ENCODE assay signal across 8 cellular contexts in genomic region chr4:82989567-82990429, GRCh38. TPM values are rescaled to one million over a fixed set of nuclear protein-coding genes. Genes with fewer than 3 reads are reported as not detected.
DNase-seq lines count a peak whose midpoint lies in the region; ATAC-seq and TF ChIP-seq lines count a peak whose summit lies in the region.

No MANE protein-coding gene starts in this region.

- peak overlapping the region; percentile 92 for H2BK120ac ChIP-seq in IMR-90 (ENCODE audit: low read depth, low read length)

- H3K9me1 ChIP-seq in IMR-90 (ENCODE audit: insufficient read depth, low read length) = peaks cover 7% of the 10 kb centered on the region

- dilution Hi-C loops in IMR-90 (cut with HindIII; ENCODE audit: low sequenced_read_pairs, unreplicated experiment) = no loop called here

- H3K23ac ChIP-seq in IMR-90 (ENCODE audit: low read depth, low read length) = peak overlapping the region; percentile 95

- H2BK15ac ChIP-seq in IMR-90 (ENCODE audit: low read depth, low read length) = peak overlapping the region; percentile 89; the same call in 2 of the 3 replicates

- peak overlapping the region; percentile 89 for H2BK20ac ChIP-seq in IMR-90 (ENCODE audit: low read depth, low read length)

- H3K14ac ChIP-seq in IMR-90 (replicated peaks; ENCODE audit: low read depth, low read length) = peak overlapping the region; percentile 92

- 0 out of 2 replicates have a peak overlapping the region, but pooled peaks have one; percentile 35 for H3K56ac ChIP-seq in IMR-90 (ENCODE audit: extremely low read depth, insufficient read depth, low read length)

- no peaks in the 10 kb centered on the region for H4K20me1 ChIP-seq in IMR-90 (ENCODE audit: insufficient read depth, low read length)

- H2BK5ac ChIP-seq in IMR-90 (ENCODE audit: low read depth, low read length, poor library complexity, severe bottlenecking) = peak overlapping the region; percentile 67

- peak overlapping the region; percentile 86 for H4K91ac ChIP-seq in IMR-90 (ENCODE audit: insufficient read depth, low read depth, low read length)

- in situ Hi-C loops in IMR-90 (cut with MboI; ENCODE audit: low sequenced_read_pairs) = no loop called here

- peaks cover 18 to 41% of the 10 kb centered on the region in 2 experiments for H3K79me1 ChIP-seq in IMR-90 (ENCODE audit: low read depth in 1 of 2, low read length in 2 of 2)

- H3K4me2 ChIP-seq in IMR-90 (ENCODE audit: low read depth, low read length) = peak overlapping the region; percentile 95

- no peak for TF ChIP-seq CTCF in IMR-90 (conservative IDR thresholded peaks at IDR 0.05; ENCODE audit: low read depth, low read length)
- TF ChIP-seq CTCF in fibroblast of villous mesenchyme (IDR thresholded peaks at IDR 0.05; ENCODE audit: insufficient read depth, low read depth, low read length) = no peak
- no peak for TF ChIP-seq CTCF in sigmoid colon (IDR thresholded peaks at IDR 0.05)
- TF ChIP-seq CTCF in prostate gland (IDR thresholded peaks at IDR 0.05) = no peak

- no TSS peak for BruUV-seq in IMR-90 (replicated peaks; lab: Mats Ljungman, UMichigan)

- no peaks in the 10 kb centered on the region for H3K27me3 ChIP-seq in IMR-90 (ENCODE audit: control insufficient read depth, insufficient read depth, low read length)
- H3K27me3 ChIP-seq in sigmoid colon = no peaks in the 10 kb centered on the region
- no peaks in the 10 kb centered on the region for H3K27me3 ChIP-seq in prostate gland (replicated peaks; ENCODE audit: insufficient read depth)

- H3K36me3 ChIP-seq in IMR-90 (ENCODE audit: control insufficient read depth, insufficient read depth, low read length) = no peaks in the 10 kb centered on the region
- no peaks in the 10 kb centered on the region for H3K36me3 ChIP-seq in sigmoid colon
- no peaks in the 10 kb centered on the region for H3K36me3 ChIP-seq in prostate gland

- peak overlapping the region; percentile 54 for H4K5ac ChIP-seq in IMR-90 (ENCODE audit: low read depth, low read length)

- CTCF ChIA-PET in IMR-90 (lab: Yijun Ruan, JAX) = no interaction called here

- H3K9me3 ChIP-seq in IMR-90 (ENCODE audit: control insufficient read depth, insufficient read depth, low read length) (no peaks in the 10 kb centered on the region), sigmoid colon (no peaks in the 10 kb centered on the region), prostate gland (no peaks in the 10 kb centered on the region)

- H2AK9ac ChIP-seq in IMR-90 (replicated peaks; ENCODE audit: low read depth, low read length, poor library complexity) = peak overlapping the region; percentile 70

- DNase-seq in GDM1 (lab: John Stamatoyannopoulos, UW) (peak; percentile 11), IMR-90 (peak; percentile 31), fibroblast of villous mesenchyme (ENCODE audit: low read depth) (peak; percentile 54), cerebellum (ENCODE audit: low spot score) (no peak), sigmoid colon (no peak), prostate gland (ENCODE audit: low spot score) (no peak), NCI-H446 (lab: John Stamatoyannopoulos, UW) (no peak)

- TF ChIP-seq POLR2A in IMR-90 (IDR thresholded peaks at IDR 0.05; ENCODE audit: low read depth, low read length) (no peak), sigmoid colon (IDR thresholded peaks at IDR 0.05) (no peak), prostate gland (IDR thresholded peaks at IDR 0.05) (no peak)

- H3K27ac ChIP-seq in IMR-90 (ENCODE audit: insufficient read depth, low read length) = peak overlapping the region; percentile 62; the same call in 1 of the 2 replicates
- H3K27ac ChIP-seq in sigmoid colon = no peak overlapping the region
- H3K27ac ChIP-seq in prostate gland = no peak overlapping the region

- intact Hi-C loops in IMR-90 (cut with micrococcal nuclease) = loop anchor here (1.0 to 5.0 kb wide), 2 partner anchors 21 to 47 kb away; partner anchors contain the start of gene LIN54
- intact Hi-C loops in sigmoid colon (cut with DNase I) = no loop called here
- intact Hi-C loops in prostate gland (cut with DNase I) = no loop called here

- peak overlapping the region; percentile 37; the same call in 1 of the 2 replicates for H3K9ac ChIP-seq in IMR-90 (ENCODE audit: low read depth, low read length)

- H3K18ac ChIP-seq in IMR-90 (ENCODE audit: low read depth, low read length) = peak overlapping the region; percentile 93

- POLR2A ChIA-PET in IMR-90 (lab: Charles Lee; ENCODE audit: unreplicated experiment) = no interaction called here

- ATAC-seq in GM21390 (IDR thresholded peaks at IDR 0.05; ENCODE audit: unreplicated experiment) = peak; percentile 94
- ATAC-seq in IMR-90 (ENCODE audit: low read depth) = peak; percentile 33

- H3K4ac ChIP-seq in IMR-90 (ENCODE audit: low read depth, low read length) = peak overlapping the region; percentile 94

- H2AK5ac ChIP-seq in IMR-90 (ENCODE audit: low read depth, low read length) = peak overlapping the region; percentile 89

- peak overlapping the region; percentile 56 for H2AFZ ChIP-seq in IMR-90 (replicated peaks; ENCODE audit: low read length, poor library complexity)

- H4K8ac ChIP-seq in IMR-90 (ENCODE audit: low read depth in 2 of 2, low read length in 2 of 2) = peak overlapping the region; percentile 74 to 89; a peak in 3 of 4 replicates

- no peak for TF ChIP-seq RAD21 in IMR-90 (IDR thresholded peaks at IDR 0.05; ENCODE audit: low read length)

- WGBS in IMR-90 (ENCODE audit: extremely low coverage in 2 of 2, insufficient read length in 1 of 2), 2 experiments = no CpG with 5 or more reads among the region's 2 CpGs
- 96 to 98% methylated on average over 2 of the region's 2 CpGs for WGBS in sigmoid colon, 2 donors
- WGBS in prostate gland = 98% methylated on average over 2 of the region's 2 CpGs

- H3K4me3 ChIP-seq in IMR-90 (ENCODE audit: insufficient read depth, low read depth, low read length) (peak overlapping the region; percentile 2; the same call in 1 of the 2 replicates), fibroblast of villous mesenchyme (ENCODE audit: low read depth, low read length) (peak overlapping the region; percentile 1), sigmoid colon (no peak overlapping the region), prostate gland (no peak overlapping the region)

- H3K4me1 ChIP-seq in IMR-90 (ENCODE audit: control insufficient read depth, insufficient read depth, low read length) = peaks cover 11% of the 10 kb centered on the region
- peaks cover 0 to 9% (median 0%) of the 10 kb centered on the region in 4 donors for H3K4me1 ChIP-seq in sigmoid colon
- no peaks in the 10 kb centered on the region for H3K4me1 ChIP-seq in prostate gland (replicated peaks)

- no peak for TF ChIP-seq EP300 in sigmoid colon (IDR thresholded peaks at IDR 0.05)

TF ChIP-seq in IMR-90, 13 proteins besides CTCF, POLR2A, EP300 and RAD21:
- TF ChIP-seq NFE2L2 (IDR thresholded peaks at IDR 0.05; ENCODE audit: low read depth, low read length) = no peak
- TF ChIP-seq MAZ (IDR thresholded peaks at IDR 0.05; ENCODE audit: borderline replicate concordance, low read depth, low read length) = 0 out of 2 replicates have a peak, but pooled peaks have one; percentile 6

RNA-seq across cellular contexts. Expression of gene LIN54, which starts 20.8 kb away (rescaled TPM):
- total RNA-seq in IMR-90 (2012; rRNA removed) (23.9 and 26.9 TPM in 2 replicates), fibroblast of villous mesenchyme (12.6 and 16.8 TPM in 2 replicates), cerebellum (22.0 TPM), sigmoid colon (1 to 10 TPM; 5.0 to 10.0 (median 8.4) TPM), prostate gland (10 to 100 TPM in 1 of 2 donors, 1 to 10 TPM in 1; 9.7 to 13.9 TPM)
- polyA plus RNA-seq in IMR-90 (2012; rRNA removed) (5.3 and 5.4 TPM in 2 replicates), sigmoid colon (1 to 10 TPM; 4.6 to 6.5 (median 4.8) TPM)
- 1.8 TPM in 2 replicates for polyA plus RNA-seq in IMR-90 (2012; cell fraction: cytosol; rRNA removed)
- 1.8 and 5.0 TPM in 2 replicates for polyA plus RNA-seq in IMR-90 (2012; cell fraction: nucleus; rRNA removed; ENCODE audit: low replicate concordance)

RNA-seq across cellular contexts. Expression of gene COPS4, which starts 45.2 kb away (rescaled TPM):
- 107 and 115 TPM in 2 replicates for total RNA-seq in IMR-90 (2012; rRNA removed)
- 40.1 and 42.7 TPM in 2 replicates for polyA plus RNA-seq in IMR-90 (2012; rRNA removed)
- 8.2 and 10.4 TPM in 2 replicates for polyA plus RNA-seq in IMR-90 (2012; cell fraction: cytosol; rRNA removed)
- 4.2 and 21.9 TPM in 2 replicates for polyA plus RNA-seq in IMR-90 (2012; cell fraction: nucleus; rRNA removed; ENCODE audit: low replicate concordance)
- total RNA-seq in fibroblast of villous mesenchyme = 101 and 106 TPM in 2 replicates
- 101 TPM for total RNA-seq in cerebellum
- total RNA-seq in sigmoid colon = 10 to 100 TPM; 33.0 to 64.6 (median 53.8) TPM
- 10 to 100 TPM; 28.9 to 31.0 (median 30.0) TPM for polyA plus RNA-seq in sigmoid colon
- 10 to 100 TPM; 50.5 to 56.9 TPM for total RNA-seq in prostate gland

Comparison
In these comparisons a context has a peak if more than half of its experiments do, and no peak if none do; other contexts are left out.
1. DNase-seq: peak in GDM1 (single experiment), IMR-90 (single experiment) and fibroblast of villous mesenchyme (single experiment); none in cerebellum (single experiment), sigmoid colon (single experiment), prostate gland (single experiment) and NCI-H446 (0 of 2).
2. H3K4me3 ChIP-seq: peak in IMR-90 (single experiment) and fibroblast of villous mesenchyme (single experiment); none in sigmoid colon (0 of 4) and prostate gland (0 of 2).